Comparison of ENCODE assay signal across 2 cellular contexts in genomic region chr7:149824748-149825566, GRCh38.
TF ChIP-seq lines count a peak whose summit lies in the region.

No MANE protein-coding gene starts in this region.

TF ChIP-seq in SK-N-SH, 30 proteins besides CTCF, POLR2A, EP300 and RAD21 (continued from another document):
- TF ChIP-seq FOXM1 (IDR thresholded peaks at IDR 0.05; ENCODE audit: low read depth) (no peak), YY1 (IDR thresholded peaks at IDR 0.05; ENCODE audit: low read depth) (no peak), ELF1 (IDR thresholded peaks at IDR 0.05) (no peak), POLR2AphosphoS5 (IDR thresholded peaks at IDR 0.05; ENCODE audit: low read depth, low read length) (no peak), EZH2phosphoT487 (IDR thresholded peaks at IDR 0.05; ENCODE audit: borderline replicate concordance, low read depth) (no peak)

TF ChIP-seq in SK-N-SH treated with all-trans-retinoic acid at 6 μM for 48 hours, 23 proteins besides CTCF, POLR2A, EP300 and RAD21:
- TF ChIP-seq, protein P1, sequence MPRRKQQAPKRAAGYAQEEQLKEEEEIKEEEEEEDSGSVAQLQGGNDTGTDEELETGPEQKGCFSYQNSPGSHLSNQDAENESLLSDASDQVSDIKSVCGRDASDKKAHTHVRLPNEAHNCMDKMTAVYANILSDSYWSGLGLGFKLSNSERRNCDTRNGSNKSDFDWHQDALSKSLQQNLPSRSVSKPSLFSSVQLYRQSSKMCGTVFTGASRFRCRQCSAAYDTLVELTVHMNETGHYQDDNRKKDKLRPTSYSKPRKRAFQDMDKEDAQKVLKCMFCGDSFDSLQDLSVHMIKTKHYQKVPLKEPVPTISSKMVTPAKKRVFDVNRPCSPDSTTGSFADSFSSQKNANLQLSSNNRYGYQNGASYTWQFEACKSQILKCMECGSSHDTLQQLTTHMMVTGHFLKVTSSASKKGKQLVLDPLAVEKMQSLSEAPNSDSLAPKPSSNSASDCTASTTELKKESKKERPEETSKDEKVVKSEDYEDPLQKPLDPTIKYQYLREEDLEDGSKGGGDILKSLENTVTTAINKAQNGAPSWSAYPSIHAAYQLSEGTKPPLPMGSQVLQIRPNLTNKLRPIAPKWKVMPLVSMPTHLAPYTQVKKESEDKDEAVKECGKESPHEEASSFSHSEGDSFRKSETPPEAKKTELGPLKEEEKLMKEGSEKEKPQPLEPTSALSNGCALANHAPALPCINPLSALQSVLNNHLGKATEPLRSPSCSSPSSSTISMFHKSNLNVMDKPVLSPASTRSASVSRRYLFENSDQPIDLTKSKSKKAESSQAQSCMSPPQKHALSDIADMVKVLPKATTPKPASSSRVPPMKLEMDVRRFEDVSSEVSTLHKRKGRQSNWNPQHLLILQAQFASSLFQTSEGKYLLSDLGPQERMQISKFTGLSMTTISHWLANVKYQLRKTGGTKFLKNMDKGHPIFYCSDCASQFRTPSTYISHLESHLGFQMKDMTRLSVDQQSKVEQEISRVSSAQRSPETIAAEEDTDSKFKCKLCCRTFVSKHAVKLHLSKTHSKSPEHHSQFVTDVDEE (CRISPR knock-in tag; IDR thresholded peaks at IDR 0.05), result no peak
- TF ChIP-seq ISL1 (CRISPR knock-in tag; IDR thresholded peaks at IDR 0.05) (no peak), ZFP3 (CRISPR knock-in tag; IDR thresholded peaks at IDR 0.05) (no peak), PATZ1 (CRISPR knock-in tag; IDR thresholded peaks at IDR 0.05; ENCODE audit: borderline replicate concordance) (no peak), PPARA (CRISPR knock-in tag; IDR thresholded peaks at IDR 0.05; ENCODE audit: borderline replicate concordance) (no peak), GLIS3 (CRISPR knock-in tag; IDR thresholded peaks at IDR 0.05) (no peak), ZC3H10 (CRISPR knock-in tag; IDR thresholded peaks at IDR 0.05) (no peak), TOX (CRISPR knock-in tag; IDR thresholded peaks at IDR 0.05; ENCODE audit: borderline replicate concordance) (no peak), ZFP30 (CRISPR knock-in tag; IDR thresholded peaks at IDR 0.05) (no peak), SNAI2 (CRISPR knock-in tag; IDR thresholded peaks at IDR 0.05) (no peak), ZNF8 (CRISPR knock-in tag; IDR thresholded peaks at IDR 0.05) (no peak), CSDC2 (CRISPR knock-in tag; IDR thresholded peaks at IDR 0.05) (no peak), ZNF70 (CRISPR knock-in tag; IDR thresholded peaks at IDR 0.05) (no peak), CREB5 (CRISPR knock-in tag; IDR thresholded peaks at IDR 0.05; ENCODE audit: low read depth) (no peak), TCF4 (CRISPR knock-in tag; IDR thresholded peaks at IDR 0.05; ENCODE audit: borderline replicate concordance) (no peak), ARNTL (CRISPR knock-in tag; IDR thresholded peaks at IDR 0.05; ENCODE audit: borderline replicate concordance, low read depth) (no peak)
- TF ChIP-seq, protein P2, sequence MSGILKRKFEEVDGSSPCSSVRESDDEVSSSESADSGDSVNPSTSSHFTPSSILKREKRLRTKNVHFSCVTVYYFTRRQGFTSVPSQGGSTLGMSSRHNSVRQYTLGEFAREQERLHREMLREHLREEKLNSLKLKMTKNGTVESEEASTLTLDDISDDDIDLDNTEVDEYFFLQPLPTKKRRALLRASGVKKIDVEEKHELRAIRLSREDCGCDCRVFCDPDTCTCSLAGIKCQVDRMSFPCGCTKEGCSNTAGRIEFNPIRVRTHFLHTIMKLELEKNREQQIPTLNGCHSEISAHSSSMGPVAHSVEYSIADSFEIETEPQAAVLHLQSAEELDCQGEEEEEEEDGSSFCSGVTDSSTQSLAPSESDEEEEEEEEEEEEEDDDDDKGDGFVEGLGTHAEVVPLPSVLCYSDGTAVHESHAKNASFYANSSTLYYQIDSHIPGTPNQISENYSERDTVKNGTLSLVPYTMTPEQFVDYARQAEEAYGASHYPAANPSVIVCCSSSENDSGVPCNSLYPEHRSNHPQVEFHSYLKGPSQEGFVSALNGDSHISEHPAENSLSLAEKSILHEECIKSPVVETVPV (CRISPR knock-in tag; IDR thresholded peaks at IDR 0.05), result no peak
TF ChIP-seq in SK-N-SH treated with all-trans-retinoic acid at 6 μM for 48 hours: peak in this region for 0.
